In genomic region chr13:91537376-91537775, GRCh38 we compare ENCODE assay signal across 27 cellular contexts.
"Had no signal": no experiment of that assay in that cellular context is flagged by ENCODE, and none has a peak within 500 bp of the region (broad histone marks: within the 10 kb centered on the region; RNA-seq: fewer than 3 reads in every experiment).

No MANE protein-coding gene starts in this region.

- H3K27ac ChIP-seq: stomach, suprapubic skin, testis, thoracic aorta, thyroid gland, tibial artery, tibial nerve, transverse colon, upper lobe of left lung, upper lobe of right lung, uterus, vagina had no signal

- H3K4me3 ChIP-seq: stomach, suprapubic skin, testis, thoracic aorta, thyroid gland, tibial artery, tibial nerve, transverse colon, upper lobe of left lung, upper lobe of right lung, uterus, vagina had no signal

- H3K4me1 ChIP-seq: suprapubic skin, testis, thyroid gland, tibial artery, tibial nerve, upper lobe of right lung, uterus, vagina had no signal

- DNase-seq: stimulated activated CD4-positive, alpha-beta T cell treated with anti-CD3 and anti-CD28 coated beads, Interleukin-2, amount 100 ng/mL, for 48 hours; stimulated activated CD4-positive, alpha-beta T cell treated with anti-CD3 and anti-CD28 coated beads, Interleukin-4, amount 100 ng/mL, for 1 hour; stimulated activated CD4-positive, alpha-beta T cell treated with anti-CD3 and anti-CD28 coated beads, Interleukin-4, amount 100 ng/mL, for 24 hours; stimulated activated CD4-positive, alpha-beta T cell treated with anti-CD3 and anti-CD28 coated beads, Interleukin-4, amount 100 ng/mL, for 4 hours; stimulated activated CD8-positive, alpha-beta memory T cell treated with anti-CD3 and anti-CD28 coated beads, Interleukin-4, amount 100 ng/mL, for 48 hours; stimulated activated naive B cell treated with anti-CD40 and anti-IgM and Interleukin-4, amounts not matched to agents 10 μg/mL and 1 μg/mL and 100 μg/mL, for 72 hours; stimulated activated naive CD4-positive, alpha-beta T cell; stimulated activated naive CD4-positive, alpha-beta T cell treated with Interleukin-2 at 50 U/mL for 16 hours; stimulated activated naive CD8-positive, alpha-beta T cell treated with anti-CD3 and anti-CD28 coated beads, Interleukin-15, amount 100 ng/mL, for 72 hours; stimulated activated naive CD8-positive, alpha-beta T cell treated with anti-CD3 and anti-CD28 coated beads, Interleukin-15, Interleukin-2, amounts not matched to agents 100 U/mL and 50 U/mL, for 24 hours; stomach; substantia nigra; testis; thyroid gland; tibial artery; transverse colon; trophoblast cell; upper lobe of left lung; upper lobe of right lung; uterus had no signal

- H3K36me3 ChIP-seq: stomach, suprapubic skin, thoracic aorta, thyroid gland, tibial artery, tibial nerve, transverse colon, upper lobe of left lung, upper lobe of right lung, uterus, vagina had no signal

- H3K27me3 ChIP-seq: stomach, suprapubic skin, testis, thyroid gland, tibial artery, tibial nerve, transverse colon, upper lobe of left lung, upper lobe of right lung, uterus, vagina had no signal

- H3K9me3 ChIP-seq: stomach, suprapubic skin, testis, thoracic aorta, thyroid gland, tibial artery, tibial nerve, transverse colon, upper lobe of left lung, upper lobe of right lung, uterus, vagina had no signal

- ATAC-seq: stimulated activated effector memory CD8-positive, alpha-beta T cell treated with anti-CD3 and anti-CD28 coated beads, Interleukin-12 subunit alpha, Interleukin-12 subunit beta, amount 100 ng/mL, for 72 hours; stimulated activated memory B cell treated with anti-CD40 and anti-IgM and Interleukin-4, amounts not matched to agents 10 μg/mL and 1 μg/mL and 100 μg/mL, for 72 hours; stimulated activated naive B cell treated with anti-CD40 and anti-IgM and Interleukin-4, amounts not matched to agents 10 μg/mL and 1 μg/mL and 100 μg/mL, for 72 hours; stimulated activated naive CD8-positive, alpha-beta T cell treated with anti-CD3 and anti-CD28 coated beads, Interleukin-15, amount 100 ng/mL, for 72 hours; stimulated activated naive CD8-positive, alpha-beta T cell treated with anti-CD3 and anti-CD28 coated beads, Interleukin-15, Interleukin-2, amounts not matched to agents 100 U/mL and 50 U/mL, for 24 hours; upper lobe of right lung had no signal

- FAIRE-seq: urothelium cell line had no signal
